Comparison of ENCODE assay signal across 33 cellular contexts in genomic region chr16:78732693-78733092, GRCh38.
"Had no signal": no experiment of that assay in that cellular context is flagged by ENCODE, and none has a peak within 500 bp of the region (broad histone marks: within the 10 kb centered on the region; RNA-seq: fewer than 3 reads in every experiment).

No MANE protein-coding gene starts in this region.

- H3K27me3 ChIP-seq: brain microvascular endothelial cell, dorsolateral prefrontal cortex had no signal

- H3K4me3 Mint-ChIP-seq: activated CD4-positive, alpha-beta memory T cell treated with anti-CD3 and anti-CD28 coated beads for 36 hours; activated CD4-positive, alpha-beta T cell treated with anti-CD3 and anti-CD28 coated beads for 36 hours; activated CD4-positive, alpha-beta T cell treated with anti-CD3 and anti-CD28 coated beads, Interleukin-2, amount 10 ng/mL, durations not matched to agents 24 days and 14 days; activated CD8-positive, alpha-beta memory T cell treated with anti-CD3 and anti-CD28 coated beads, Interleukin-2, amount 10 ng/mL, durations not matched to agents 7 days and 5 days; activated CD8-positive, alpha-beta T cell treated with anti-CD3 and anti-CD28 coated beads, Interleukin-2, amount 10 ng/mL, durations not matched to agents 7 days and 5 days; activated naive CD4-positive, alpha-beta T cell treated with anti-CD3 and anti-CD28 coated beads for 36 hours; activated naive CD4-positive, alpha-beta T cell treated with anti-CD3 and anti-CD28 coated beads, Interleukin-2, amount 50 U/mL, for 24 hours; activated naive CD8-positive, alpha-beta T cell treated with anti-CD3 and anti-CD28 coated beads, Interleukin-2, amount 10 ng/mL, durations not matched to agents 7 days and 5 days; activated T-helper 17 cell treated with anti-CD3 and anti-CD28 coated beads, Interleukin-2, amount 50 U/mL, for 72 hours; central memory CD8-positive, alpha-beta T cell; dendritic cell treated with granulocyte-macrophage colony-stimulating factor and Interleukin-4, amounts not matched to agents 40 ng/mL and 50 ng/mL, for 4 days; endodermal cell; T-helper 17 cell; T-helper 2 cell treated with Interferon-gamma antibody and Interleukin-4, amounts not matched to agents 5 μg/mL and 100 μg/mL, for 36 hours had no signal

- FAIRE-seq: astrocyte, bronchial epithelial cell, frontal cortex had no signal

- H3K36me3 ChIP-seq: brain microvascular endothelial cell had no signal

- DNase-seq: activated CD4-positive, alpha-beta memory T cell treated with anti-CD3 and anti-CD28 coated beads for 36 hours; activated CD4-positive, alpha-beta T cell treated with anti-CD3 and anti-CD28 coated beads for 36 hours; activated CD4-positive, alpha-beta T cell treated with anti-CD3 and anti-CD28 coated beads, Interleukin-2, amount 10 ng/mL, durations not matched to agents 24 days and 14 days; activated CD4-positive, CD25-positive, alpha-beta regulatory T cell; activated CD4-positive, CD25-positive, alpha-beta regulatory T cell treated with anti-CD3 and anti-CD28 coated beads, Interleukin-2, amount 50 U/mL, for 72 hours; activated CD8-positive, alpha-beta memory T cell treated with anti-CD3 and anti-CD28 coated beads, Interleukin-2, amount 10 ng/mL, durations not matched to agents 7 days and 5 days; activated CD8-positive, alpha-beta memory T cell treated with anti-CD3 and anti-CD28 coated beads, Interleukin-2, amount 50 U/mL, for 4 hours; activated CD8-positive, alpha-beta T cell treated with anti-CD3 and anti-CD28 coated beads, Interleukin-2, amount 10 ng/mL, durations not matched to agents 7 days and 5 days; activated effector memory CD4-positive, alpha-beta T cell treated with anti-CD3 and anti-CD28 coated beads, Interleukin-2, amount 50 U/mL, for 16 hours; activated naive CD4-positive, alpha-beta T cell treated with anti-CD3 and anti-CD28 coated beads for 36 hours; activated naive CD8-positive, alpha-beta T cell treated with anti-CD3 and anti-CD28 coated beads, Interleukin-2, amount 10 ng/mL, durations not matched to agents 7 days and 5 days; activated T-cell treated with anti-CD3 and anti-CD28 coated beads, Interleukin-2, amount 50 U/mL, for 1 hour; amniotic stem cell; anterior cingulate cortex; brain microvascular endothelial cell; dorsolateral prefrontal cortex; effector memory CD4-positive, alpha-beta T cell; endodermal cell; foreskin fibroblast; head of caudate nucleus; hippocampal formation; T-helper 17 cell; T1000 had no signal

- H3K27ac Mint-ChIP-seq: activated CD4-positive, alpha-beta memory T cell treated with anti-CD3 and anti-CD28 coated beads for 36 hours; activated CD4-positive, alpha-beta T cell treated with anti-CD3 and anti-CD28 coated beads for 36 hours; activated CD4-positive, alpha-beta T cell treated with anti-CD3 and anti-CD28 coated beads, Interleukin-2, amount 10 ng/mL, durations not matched to agents 24 days and 14 days; activated CD8-positive, alpha-beta memory T cell treated with anti-CD3 and anti-CD28 coated beads, Interleukin-2, amount 10 ng/mL, durations not matched to agents 7 days and 5 days; activated CD8-positive, alpha-beta T cell treated with anti-CD3 and anti-CD28 coated beads, Interleukin-2, amount 10 ng/mL, durations not matched to agents 7 days and 5 days; activated naive CD4-positive, alpha-beta T cell treated with anti-CD3 and anti-CD28 coated beads for 36 hours; activated naive CD4-positive, alpha-beta T cell treated with anti-CD3 and anti-CD28 coated beads, Interleukin-2, amount 50 U/mL, for 24 hours; activated naive CD8-positive, alpha-beta T cell treated with anti-CD3 and anti-CD28 coated beads, Interleukin-2, amount 10 ng/mL, durations not matched to agents 7 days and 5 days; activated T-helper 17 cell treated with anti-CD3 and anti-CD28 coated beads, Interleukin-2, amount 50 U/mL, for 72 hours; dendritic cell treated with granulocyte-macrophage colony-stimulating factor and Interleukin-4, amounts not matched to agents 40 ng/mL and 50 ng/mL, for 4 days; endodermal cell; T-helper 17 cell; T-helper 2 cell treated with Interferon-gamma antibody and Interleukin-4, amounts not matched to agents 5 μg/mL and 100 μg/mL, for 36 hours had no signal

- H3K4me1 Mint-ChIP-seq: activated CD4-positive, alpha-beta T cell treated with anti-CD3 and anti-CD28 coated beads for 36 hours; activated CD4-positive, alpha-beta T cell treated with anti-CD3 and anti-CD28 coated beads, Interleukin-2, amount 10 ng/mL, durations not matched to agents 24 days and 14 days; activated naive CD4-positive, alpha-beta T cell treated with anti-CD3 and anti-CD28 coated beads, Interleukin-2, amount 50 U/mL, for 24 hours; activated T-helper 17 cell treated with anti-CD3 and anti-CD28 coated beads, Interleukin-2, amount 50 U/mL, for 72 hours; central memory CD8-positive, alpha-beta T cell had no signal

- H3K27me3 Mint-ChIP-seq: activated CD4-positive, alpha-beta memory T cell treated with anti-CD3 and anti-CD28 coated beads for 36 hours; activated CD4-positive, alpha-beta T cell treated with anti-CD3 and anti-CD28 coated beads for 36 hours; activated CD4-positive, alpha-beta T cell treated with anti-CD3 and anti-CD28 coated beads, Interleukin-2, amount 10 ng/mL, durations not matched to agents 24 days and 14 days; activated CD8-positive, alpha-beta memory T cell treated with anti-CD3 and anti-CD28 coated beads, Interleukin-2, amount 10 ng/mL, durations not matched to agents 7 days and 5 days; activated naive CD4-positive, alpha-beta T cell treated with anti-CD3 and anti-CD28 coated beads, Interleukin-2, amount 50 U/mL, for 24 hours; activated naive CD8-positive, alpha-beta T cell treated with anti-CD3 and anti-CD28 coated beads, Interleukin-2, amount 10 ng/mL, durations not matched to agents 7 days and 5 days; activated T-helper 17 cell treated with anti-CD3 and anti-CD28 coated beads, Interleukin-2, amount 50 U/mL, for 72 hours; central memory CD8-positive, alpha-beta T cell; dendritic cell treated with granulocyte-macrophage colony-stimulating factor and Interleukin-4, amounts not matched to agents 40 ng/mL and 50 ng/mL, for 4 days; T-helper 17 cell had no signal

- H3K4me3 ChIP-seq: coronary artery, dorsolateral prefrontal cortex had no signal

- H3K9me3 Mint-ChIP-seq: activated CD4-positive, alpha-beta memory T cell treated with anti-CD3 and anti-CD28 coated beads for 36 hours; activated CD4-positive, alpha-beta T cell treated with anti-CD3 and anti-CD28 coated beads, Interleukin-2, amount 10 ng/mL, durations not matched to agents 24 days and 14 days; activated naive CD4-positive, alpha-beta T cell treated with anti-CD3 and anti-CD28 coated beads for 36 hours; activated naive CD4-positive, alpha-beta T cell treated with anti-CD3 and anti-CD28 coated beads, Interleukin-2, amount 50 U/mL, for 24 hours; activated naive CD8-positive, alpha-beta T cell treated with anti-CD3 and anti-CD28 coated beads, Interleukin-2, amount 10 ng/mL, durations not matched to agents 7 days and 5 days; activated T-helper 17 cell treated with anti-CD3 and anti-CD28 coated beads, Interleukin-2, amount 50 U/mL, for 72 hours; central memory CD8-positive, alpha-beta T cell; dendritic cell treated with granulocyte-macrophage colony-stimulating factor and Interleukin-4, amounts not matched to agents 40 ng/mL and 50 ng/mL, for 4 days; endodermal cell; T-helper 2 cell treated with Interferon-gamma antibody and Interleukin-4, amounts not matched to agents 5 μg/mL and 100 μg/mL, for 36 hours had no signal

- H3K36me3 Mint-ChIP-seq: activated CD4-positive, alpha-beta memory T cell treated with anti-CD3 and anti-CD28 coated beads for 36 hours; activated CD8-positive, alpha-beta memory T cell treated with anti-CD3 and anti-CD28 coated beads, Interleukin-2, amount 10 ng/mL, durations not matched to agents 7 days and 5 days; activated naive CD4-positive, alpha-beta T cell treated with anti-CD3 and anti-CD28 coated beads, Interleukin-2, amount 50 U/mL, for 24 hours; activated naive CD8-positive, alpha-beta T cell treated with anti-CD3 and anti-CD28 coated beads, Interleukin-2, amount 10 ng/mL, durations not matched to agents 7 days and 5 days had no signal

- H3K27ac ChIP-seq: brain microvascular endothelial cell, coronary artery, dorsolateral prefrontal cortex had no signal

- ATAC-seq: activated CD4-positive, alpha-beta T cell treated with anti-CD3 and anti-CD28 coated beads for 36 hours; activated CD8-positive, alpha-beta memory T cell treated with anti-CD3 and anti-CD28 coated beads, Interleukin-2, amount 10 ng/mL, durations not matched to agents 7 days and 5 days; activated CD8-positive, alpha-beta T cell treated with anti-CD3 and anti-CD28 coated beads, Interleukin-2, amount 10 ng/mL, durations not matched to agents 7 days and 5 days; activated T-helper 17 cell treated with anti-CD3 and anti-CD28 coated beads, Interleukin-2, amount 50 U/mL, for 72 hours; esophagus mucosa; T-helper 17 cell had no signal
